In genomic region chr7:12440229-12440628, GRCh38 we compare ENCODE assay signal across 39 cellular contexts. TPM values are rescaled to one million over a fixed set of nuclear protein-coding genes. Genes with fewer than 3 reads are reported as not detected.
"Had no signal": no experiment of that assay in that cellular context is flagged by ENCODE, and none has a peak within 500 bp of the region (broad histone marks: within the 10 kb centered on the region; RNA-seq: fewer than 3 reads in every experiment).

No MANE protein-coding gene starts in this region.

- H3K4me3 Mint-ChIP-seq: activated naive CD4-positive, alpha-beta T cell treated with anti-CD3 and anti-CD28 coated beads for 36 hours; activated naive CD4-positive, alpha-beta T cell treated with anti-CD3 and anti-CD28 coated beads, Interleukin-2, amount 10 ng/mL, durations not matched to agents 7 days and 5 days; activated naive CD4-positive, alpha-beta T cell treated with anti-CD3 and anti-CD28 coated beads, Interleukin-2, amount 50 U/mL, for 24 hours; activated naive CD8-positive, alpha-beta T cell; activated naive CD8-positive, alpha-beta T cell treated with anti-CD3 and anti-CD28 coated beads, Interleukin-2, amount 10 ng/mL, durations not matched to agents 7 days and 5 days; activated naive CD8-positive, alpha-beta T cell treated with anti-CD3 and anti-CD28 coated beads, Interleukin-2, amount 50 U/mL, for 24 hours; activated T-cell treated with anti-CD3 and anti-CD28 coated beads, Interleukin-2, amount 50 U/mL, for 24 hours; activated T-cell treated with anti-CD3 and anti-CD28 coated beads, Interleukin-2, amount 50 U/mL, for 4 hours; activated T-cell treated with anti-CD3 and anti-CD28 coated beads, Interleukin-2, amount 50 U/mL, for 72 hours; activated T-helper 1 cell treated with anti-CD3 and anti-CD28 coated beads, Interleukin-12 subunit alpha, Interleukin-12 subunit beta, Interleukin-2, Interleukin-4 antibody, amounts not matched to agents 30 ng/mL and 10 ng/mL and 1 ng/mL, durations not matched to agents 14 hours and 24 hours and 36 hours; activated T-helper 17 cell treated with anti-CD3 and anti-CD28 coated beads, Interleukin-2, amount 50 U/mL, for 72 hours; brain; central memory CD8-positive, alpha-beta T cell had no signal

- H3K27me3 ChIP-seq: adrenal gland, ascending aorta, body of pancreas, brain microvascular endothelial cell, breast epithelium, cardiac muscle cell had no signal

- H3K36me3 Mint-ChIP-seq: activated naive CD4-positive, alpha-beta T cell treated with anti-CD3 and anti-CD28 coated beads, Interleukin-2, amount 10 ng/mL, durations not matched to agents 7 days and 5 days; activated naive CD4-positive, alpha-beta T cell treated with anti-CD3 and anti-CD28 coated beads, Interleukin-2, amount 50 U/mL, for 24 hours; activated naive CD4-positive, alpha-beta T cell treated with anti-CD3 and anti-CD28 coated beads, Interleukin-2, amount 50 U/mL, for 72 hours; activated naive CD8-positive, alpha-beta T cell; activated naive CD8-positive, alpha-beta T cell treated with anti-CD3 and anti-CD28 coated beads, Interleukin-2, amount 10 ng/mL, durations not matched to agents 7 days and 5 days; brain had no signal

- H3K9me3 Mint-ChIP-seq: activated naive CD4-positive, alpha-beta T cell treated with anti-CD3 and anti-CD28 coated beads for 36 hours; activated naive CD4-positive, alpha-beta T cell treated with anti-CD3 and anti-CD28 coated beads, Interleukin-2, amount 10 ng/mL, durations not matched to agents 7 days and 5 days; activated naive CD4-positive, alpha-beta T cell treated with anti-CD3 and anti-CD28 coated beads, Interleukin-2, amount 50 U/mL, for 24 hours; activated naive CD4-positive, alpha-beta T cell treated with anti-CD3 and anti-CD28 coated beads, Interleukin-2, amount 50 U/mL, for 72 hours; activated naive CD8-positive, alpha-beta T cell treated with anti-CD3 and anti-CD28 coated beads, Interleukin-2, amount 10 ng/mL, durations not matched to agents 7 days and 5 days; activated naive CD8-positive, alpha-beta T cell treated with anti-CD3 and anti-CD28 coated beads, Interleukin-2, amount 50 U/mL, for 24 hours; activated T-cell treated with anti-CD3 and anti-CD28 coated beads, Interleukin-2, amount 50 U/mL, for 24 hours; activated T-cell treated with anti-CD3 and anti-CD28 coated beads, Interleukin-2, amount 50 U/mL, for 4 hours; activated T-cell treated with anti-CD3 and anti-CD28 coated beads, Interleukin-2, amount 50 U/mL, for 72 hours; activated T-helper 1 cell treated with anti-CD3 and anti-CD28 coated beads, Interleukin-12 subunit alpha, Interleukin-12 subunit beta, Interleukin-2, Interleukin-4 antibody, amounts not matched to agents 30 ng/mL and 10 ng/mL and 1 ng/mL, durations not matched to agents 14 hours and 24 hours and 36 hours; activated T-helper 17 cell treated with anti-CD3 and anti-CD28 coated beads, Interleukin-2, amount 50 U/mL, for 72 hours; activated T-helper 2 cell treated with anti-CD3 and anti-CD28 coated beads, Interferon-gamma antibody, Interleukin-2, Interleukin-4, amounts not matched to agents 10 μg/mL and 5 μg/mL and 100 μg/mL, durations not matched to agents 14 hours and 24 hours and 36 hours; central memory CD8-positive, alpha-beta T cell had no signal

- H3K9me3 ChIP-seq: adrenal gland, ascending aorta, body of pancreas, breast epithelium had no signal

- H3K27ac ChIP-seq: adrenal gland, ascending aorta, body of pancreas, brain microvascular endothelial cell, breast epithelium, cardiac muscle cell had no signal

- H3K36me3 ChIP-seq: adrenal gland, ascending aorta, brain microvascular endothelial cell, breast epithelium, cardiac muscle cell had no signal

- H3K27me3 Mint-ChIP-seq: activated naive CD8-positive, alpha-beta T cell treated with anti-CD3 and anti-CD28 coated beads, Interleukin-2, amount 50 U/mL, for 24 hours had no signal

- ATAC-seq: activated naive CD4-positive, alpha-beta T cell treated with anti-CD3 and anti-CD28 coated beads, Interleukin-2, amount 50 U/mL, for 72 hours; activated naive CD8-positive, alpha-beta T cell treated with anti-CD3 and anti-CD28 coated beads, Interleukin-2, amount 50 U/mL, for 24 hours; activated T-cell treated with anti-CD3 and anti-CD28 coated beads, Interleukin-2, amount 50 U/mL, for 4 hours; activated T-cell treated with anti-CD3 and anti-CD28 coated beads, Interleukin-2, amount 50 U/mL, for 72 hours; activated T-helper 17 cell treated with anti-CD3 and anti-CD28 coated beads, Interleukin-2, amount 50 U/mL, for 72 hours; body of pancreas had no signal

- FAIRE-seq: astrocyte had no signal

- H3K27ac Mint-ChIP-seq: activated naive CD4-positive, alpha-beta T cell treated with anti-CD3 and anti-CD28 coated beads for 36 hours; activated naive CD4-positive, alpha-beta T cell treated with anti-CD3 and anti-CD28 coated beads, Interleukin-2, amount 10 ng/mL, durations not matched to agents 7 days and 5 days; activated naive CD4-positive, alpha-beta T cell treated with anti-CD3 and anti-CD28 coated beads, Interleukin-2, amount 50 U/mL, for 24 hours; activated naive CD4-positive, alpha-beta T cell treated with anti-CD3 and anti-CD28 coated beads, Interleukin-2, amount 50 U/mL, for 72 hours; activated naive CD8-positive, alpha-beta T cell; activated naive CD8-positive, alpha-beta T cell treated with anti-CD3 and anti-CD28 coated beads, Interleukin-2, amount 10 ng/mL, durations not matched to agents 7 days and 5 days; activated naive CD8-positive, alpha-beta T cell treated with anti-CD3 and anti-CD28 coated beads, Interleukin-2, amount 50 U/mL, for 24 hours; activated T-cell treated with anti-CD3 and anti-CD28 coated beads, Interleukin-2, amount 50 U/mL, for 24 hours; activated T-cell treated with anti-CD3 and anti-CD28 coated beads, Interleukin-2, amount 50 U/mL, for 72 hours; activated T-helper 1 cell treated with anti-CD3 and anti-CD28 coated beads, Interleukin-12 subunit alpha, Interleukin-12 subunit beta, Interleukin-2, Interleukin-4 antibody, amounts not matched to agents 30 ng/mL and 10 ng/mL and 1 ng/mL, durations not matched to agents 14 hours and 24 hours and 36 hours; activated T-helper 17 cell treated with anti-CD3 and anti-CD28 coated beads, Interleukin-2, amount 50 U/mL, for 72 hours; activated T-helper 2 cell treated with anti-CD3 and anti-CD28 coated beads, Interferon-gamma antibody, Interleukin-2, Interleukin-4, amounts not matched to agents 10 μg/mL and 5 μg/mL and 100 μg/mL, durations not matched to agents 14 hours and 24 hours and 36 hours; brain had no signal

- DNase-seq: activated effector memory CD4-positive, alpha-beta T cell treated with anti-CD3 and anti-CD28 coated beads, Interleukin-2, amount 50 U/mL, for 16 hours; activated effector memory CD4-positive, alpha-beta T cell treated with Interleukin-2 at 50 U/mL for 16 hours; activated gamma-delta T cell; activated gamma-delta T cell treated with Interleukin-2 at 50 U/mL for 16 hours; activated naive CD4-positive, alpha-beta T cell; activated naive CD4-positive, alpha-beta T cell treated with anti-CD3 and anti-CD28 coated beads for 36 hours; activated naive CD4-positive, alpha-beta T cell treated with anti-CD3 and anti-CD28 coated beads, Interleukin-2, amount 10 ng/mL, durations not matched to agents 7 days and 5 days; activated naive CD4-positive, alpha-beta T cell treated with anti-CD3 and anti-CD28 coated beads, Interleukin-2, amount 50 U/mL, for 16 hours; activated naive CD4-positive, alpha-beta T cell treated with Interleukin-2 at 50 U/mL for 16 hours; activated naive CD8-positive, alpha-beta T cell treated with anti-CD3 and anti-CD28 coated beads, Interleukin-2, amount 10 ng/mL, durations not matched to agents 7 days and 5 days; activated naive CD8-positive, alpha-beta T cell treated with anti-CD3 and anti-CD28 coated beads, Interleukin-2, amount 50 U/mL, for 24 hours; activated T-cell treated with anti-CD3 and anti-CD28 coated beads, Interleukin-2, amount 50 U/mL, for 1 hour; activated T-cell treated with anti-CD3 and anti-CD28 coated beads, Interleukin-2, amount 50 U/mL, for 24 hours; activated T-cell treated with anti-CD3 and anti-CD28 coated beads, Interleukin-2, amount 50 U/mL, for 4 hours; activated T-cell treated with anti-CD3 and anti-CD28 coated beads, Interleukin-2, amount 50 U/mL, for 48 hours; activated T-cell treated with anti-CD3 and anti-CD28 coated beads, Interleukin-2, amount 50 U/mL, for 72 hours; adrenal gland; amniotic stem cell; amygdala; anterior cingulate cortex; aorta; body of pancreas; brain microvascular endothelial cell; caudate nucleus; central memory CD4-positive, alpha-beta T cell; cerebellar nuclear complex had no signal

- H3K4me1 Mint-ChIP-seq: activated naive CD4-positive, alpha-beta T cell treated with anti-CD3 and anti-CD28 coated beads, Interleukin-2, amount 10 ng/mL, durations not matched to agents 7 days and 5 days; activated naive CD4-positive, alpha-beta T cell treated with anti-CD3 and anti-CD28 coated beads, Interleukin-2, amount 50 U/mL, for 24 hours; activated naive CD8-positive, alpha-beta T cell treated with anti-CD3 and anti-CD28 coated beads, Interleukin-2, amount 10 ng/mL, durations not matched to agents 7 days and 5 days; activated naive CD8-positive, alpha-beta T cell treated with anti-CD3 and anti-CD28 coated beads, Interleukin-2, amount 50 U/mL, for 24 hours; activated T-helper 17 cell treated with anti-CD3 and anti-CD28 coated beads, Interleukin-2, amount 50 U/mL, for 72 hours; central memory CD8-positive, alpha-beta T cell had no signal

- H3K4me1 ChIP-seq: adrenal gland, ascending aorta, body of pancreas, breast epithelium had no signal

- H3K4me3 ChIP-seq: adrenal gland, ascending aorta, body of pancreas, breast epithelium, cardiac muscle cell had no signal

RNA-seq across cellular contexts. Expression of gene VWDE, which starts 36.6 kb away (rescaled TPM):
- total RNA-seq: ascending aorta, chondrocyte had no signal
- polyA plus RNA-seq: aorta had no signal
